ENCODE assay signal across 37 cellular contexts in genomic region chrX:67727576-67727975, GRCh38.
"Had no signal": no experiment of that assay in that cellular context is flagged by ENCODE, and none has a peak within 500 bp of the region (broad histone marks: within the 10 kb centered on the region; RNA-seq: fewer than 3 reads in every experiment).

No MANE protein-coding gene starts in this region.

- H3K4me3 ChIP-seq: adrenal gland, cardiac muscle cell had no signal

- H3K27me3 Mint-ChIP-seq: activated B cell treated with CpG ODN at 0.5 μM for 24 hours; activated CD4-positive, alpha-beta memory T cell treated with anti-CD3 and anti-CD28 coated beads for 36 hours; activated CD4-positive, alpha-beta T cell treated with anti-CD3 and anti-CD28 coated beads, Interleukin-2, amount 10 ng/mL, durations not matched to agents 24 days and 14 days; activated CD8-positive, alpha-beta T cell treated with anti-CD3 and anti-CD28 coated beads for 36 hours; activated naive CD8-positive, alpha-beta T cell treated with anti-CD3 and anti-CD28 coated beads for 36 hours; activated T-helper 17 cell treated with anti-CD3 and anti-CD28 coated beads, Interleukin-2, amount 50 U/mL, for 72 hours; central memory CD8-positive, alpha-beta T cell had no signal

- H3K9me3 Mint-ChIP-seq: activated B cell treated with CpG ODN at 0.5 μM for 24 hours; activated CD4-positive, alpha-beta memory T cell treated with anti-CD3 and anti-CD28 coated beads for 36 hours; activated CD4-positive, alpha-beta T cell treated with anti-CD3 and anti-CD28 coated beads, Interleukin-2, amount 10 ng/mL, durations not matched to agents 24 days and 14 days; activated CD8-positive, alpha-beta T cell treated with anti-CD3 and anti-CD28 coated beads for 36 hours; activated naive CD4-positive, alpha-beta T cell treated with anti-CD3 and anti-CD28 coated beads for 36 hours; activated naive CD8-positive, alpha-beta T cell treated with anti-CD3 and anti-CD28 coated beads for 36 hours; activated T-cell treated with anti-CD3 and anti-CD28 coated beads, Interleukin-2, amount 50 U/mL, for 4 hours; activated T-helper 1 cell treated with anti-CD3 and anti-CD28 coated beads, Interleukin-12 subunit alpha, Interleukin-12 subunit beta, Interleukin-2, Interleukin-4 antibody, amounts not matched to agents 30 ng/mL and 10 ng/mL and 1 ng/mL, durations not matched to agents 14 hours and 24 hours and 36 hours; activated T-helper 17 cell treated with anti-CD3 and anti-CD28 coated beads, Interleukin-2, amount 50 U/mL, for 72 hours; brain; central memory CD8-positive, alpha-beta T cell; T-helper 1 cell treated with Interleukin-12 subunit alpha and Interleukin-12 subunit beta and Interleukin-4 antibody, amounts not matched to agents 30 μg/mL and 1 μg/mL, for 36 hours; T-helper 2 cell treated with Interferon-gamma antibody and Interleukin-4, amounts not matched to agents 5 μg/mL and 100 μg/mL, for 36 hours had no signal

- H3K27me3 ChIP-seq: adrenal gland, cardiac muscle cell had no signal

- H3K9me3 ChIP-seq: adrenal gland had no signal

- H3K4me1 Mint-ChIP-seq: activated B cell treated with CpG ODN at 0.5 μM for 24 hours; activated CD4-positive, alpha-beta T cell treated with anti-CD3 and anti-CD28 coated beads, Interleukin-2, amount 10 ng/mL, durations not matched to agents 24 days and 14 days; activated naive CD8-positive, alpha-beta T cell treated with anti-CD3 and anti-CD28 coated beads for 36 hours; activated T-helper 17 cell treated with anti-CD3 and anti-CD28 coated beads, Interleukin-2, amount 50 U/mL, for 72 hours; brain; central memory CD8-positive, alpha-beta T cell had no signal

- H3K27ac Mint-ChIP-seq: activated B cell treated with CpG ODN at 0.5 μM for 24 hours; activated CD4-positive, alpha-beta memory T cell treated with anti-CD3 and anti-CD28 coated beads for 36 hours; activated CD4-positive, alpha-beta T cell treated with anti-CD3 and anti-CD28 coated beads, Interleukin-2, amount 10 ng/mL, durations not matched to agents 24 days and 14 days; activated CD8-positive, alpha-beta T cell treated with anti-CD3 and anti-CD28 coated beads for 36 hours; activated naive CD4-positive, alpha-beta T cell treated with anti-CD3 and anti-CD28 coated beads for 36 hours; activated naive CD4-positive, alpha-beta T cell treated with anti-CD3 and anti-CD28 coated beads, Interleukin-2, amount 50 U/mL, for 72 hours; activated naive CD8-positive, alpha-beta T cell treated with anti-CD3 and anti-CD28 coated beads for 36 hours; activated T-cell treated with anti-CD3 and anti-CD28 coated beads, Interleukin-2, amount 50 U/mL, for 72 hours; activated T-helper 1 cell treated with anti-CD3 and anti-CD28 coated beads, Interleukin-12 subunit alpha, Interleukin-12 subunit beta, Interleukin-2, Interleukin-4 antibody, amounts not matched to agents 30 ng/mL and 10 ng/mL and 1 ng/mL, durations not matched to agents 14 hours and 24 hours and 36 hours; activated T-helper 17 cell treated with anti-CD3 and anti-CD28 coated beads, Interleukin-2, amount 50 U/mL, for 72 hours; T-helper 1 cell treated with Interleukin-12 subunit alpha and Interleukin-12 subunit beta and Interleukin-4 antibody, amounts not matched to agents 30 μg/mL and 1 μg/mL, for 36 hours; T-helper 2 cell treated with Interferon-gamma antibody and Interleukin-4, amounts not matched to agents 5 μg/mL and 100 μg/mL, for 36 hours had no signal

- H3K36me3 ChIP-seq: adrenal gland, cardiac muscle cell had no signal

- H3K36me3 Mint-ChIP-seq: activated CD4-positive, alpha-beta memory T cell treated with anti-CD3 and anti-CD28 coated beads for 36 hours; activated naive CD4-positive, alpha-beta T cell treated with anti-CD3 and anti-CD28 coated beads, Interleukin-2, amount 50 U/mL, for 72 hours; activated naive CD8-positive, alpha-beta T cell treated with anti-CD3 and anti-CD28 coated beads for 36 hours; brain had no signal

- DNase-seq: activated B cell treated with CpG ODN at 0.5 μM for 24 hours; activated CD4-positive, alpha-beta memory T cell treated with anti-CD3 and anti-CD28 coated beads for 36 hours; activated CD4-positive, alpha-beta T cell treated with anti-CD3 and anti-CD28 coated beads for 4 hours; activated CD4-positive, alpha-beta T cell treated with anti-CD3 and anti-CD28 coated beads, Interleukin-2, amount 10 ng/mL, durations not matched to agents 24 days and 14 days; activated CD4-positive, alpha-beta T cell treated with anti-CD3 and anti-CD28 coated beads, Interleukin-2, amount 50 U/mL, for 1 hour; activated CD4-positive, alpha-beta T cell treated with anti-CD3 and anti-CD28 coated beads, Interleukin-2, amount 50 U/mL, for 4 hours; activated CD4-positive, CD25-positive, alpha-beta regulatory T cell treated with anti-CD3 and anti-CD28 coated beads, Interleukin-2, amount 50 U/mL, for 72 hours; activated CD8-positive, alpha-beta memory T cell treated with anti-CD3 and anti-CD28 coated beads, Interleukin-2, amount 50 U/mL, for 4 hours; activated CD8-positive, alpha-beta T cell treated with anti-CD3 and anti-CD28 coated beads for 36 hours; activated effector memory CD4-positive, alpha-beta T cell treated with anti-CD3 and anti-CD28 coated beads, Interleukin-2, amount 50 U/mL, for 16 hours; activated gamma-delta T cell treated with Interleukin-2 at 50 U/mL for 16 hours; activated naive CD4-positive, alpha-beta T cell; activated naive CD4-positive, alpha-beta T cell treated with anti-CD3 and anti-CD28 coated beads for 36 hours; activated naive CD4-positive, alpha-beta T cell treated with anti-CD3 and anti-CD28 coated beads, Interleukin-2, amount 50 U/mL, for 16 hours; activated naive CD8-positive, alpha-beta T cell treated with anti-CD3 and anti-CD28 coated beads for 36 hours; activated T-cell treated with anti-CD3 and anti-CD28 coated beads for 4 hours; activated T-cell treated with anti-CD3 and anti-CD28 coated beads, Interleukin-2, amount 50 U/mL, for 1 hour; activated T-cell treated with anti-CD3 and anti-CD28 coated beads, Interleukin-2, amount 50 U/mL, for 4 hours; activated T-cell treated with anti-CD3 and anti-CD28 coated beads, Interleukin-2, amount 50 U/mL, for 72 hours; adrenal gland; amniotic stem cell; aorta; cerebellar nuclear complex; T-helper 1 cell; T-helper 2 cell; T-helper 9 cell had no signal

- H3K27ac ChIP-seq: adrenal gland, cardiac muscle cell, VCaP had no signal

- H3K4me3 Mint-ChIP-seq: activated B cell treated with CpG ODN at 0.5 μM for 24 hours; activated CD4-positive, alpha-beta memory T cell treated with anti-CD3 and anti-CD28 coated beads for 36 hours; activated CD4-positive, alpha-beta T cell treated with anti-CD3 and anti-CD28 coated beads, Interleukin-2, amount 10 ng/mL, durations not matched to agents 24 days and 14 days; activated CD8-positive, alpha-beta T cell treated with anti-CD3 and anti-CD28 coated beads for 36 hours; activated naive CD4-positive, alpha-beta T cell treated with anti-CD3 and anti-CD28 coated beads for 36 hours; activated naive CD8-positive, alpha-beta T cell treated with anti-CD3 and anti-CD28 coated beads for 36 hours; activated T-cell treated with anti-CD3 and anti-CD28 coated beads, Interleukin-2, amount 50 U/mL, for 4 hours; activated T-cell treated with anti-CD3 and anti-CD28 coated beads, Interleukin-2, amount 50 U/mL, for 72 hours; activated T-helper 1 cell treated with anti-CD3 and anti-CD28 coated beads, Interleukin-12 subunit alpha, Interleukin-12 subunit beta, Interleukin-2, Interleukin-4 antibody, amounts not matched to agents 30 ng/mL and 10 ng/mL and 1 ng/mL, durations not matched to agents 14 hours and 24 hours and 36 hours; activated T-helper 17 cell treated with anti-CD3 and anti-CD28 coated beads, Interleukin-2, amount 50 U/mL, for 72 hours; brain; central memory CD8-positive, alpha-beta T cell; T-helper 1 cell treated with Interleukin-12 subunit alpha and Interleukin-12 subunit beta and Interleukin-4 antibody, amounts not matched to agents 30 μg/mL and 1 μg/mL, for 36 hours; T-helper 2 cell treated with Interferon-gamma antibody and Interleukin-4, amounts not matched to agents 5 μg/mL and 100 μg/mL, for 36 hours had no signal

- FAIRE-seq: bronchial epithelial cell, TTC549 had no signal

- H3K4me1 ChIP-seq: adrenal gland had no signal
